In the genomic region with DNA sequence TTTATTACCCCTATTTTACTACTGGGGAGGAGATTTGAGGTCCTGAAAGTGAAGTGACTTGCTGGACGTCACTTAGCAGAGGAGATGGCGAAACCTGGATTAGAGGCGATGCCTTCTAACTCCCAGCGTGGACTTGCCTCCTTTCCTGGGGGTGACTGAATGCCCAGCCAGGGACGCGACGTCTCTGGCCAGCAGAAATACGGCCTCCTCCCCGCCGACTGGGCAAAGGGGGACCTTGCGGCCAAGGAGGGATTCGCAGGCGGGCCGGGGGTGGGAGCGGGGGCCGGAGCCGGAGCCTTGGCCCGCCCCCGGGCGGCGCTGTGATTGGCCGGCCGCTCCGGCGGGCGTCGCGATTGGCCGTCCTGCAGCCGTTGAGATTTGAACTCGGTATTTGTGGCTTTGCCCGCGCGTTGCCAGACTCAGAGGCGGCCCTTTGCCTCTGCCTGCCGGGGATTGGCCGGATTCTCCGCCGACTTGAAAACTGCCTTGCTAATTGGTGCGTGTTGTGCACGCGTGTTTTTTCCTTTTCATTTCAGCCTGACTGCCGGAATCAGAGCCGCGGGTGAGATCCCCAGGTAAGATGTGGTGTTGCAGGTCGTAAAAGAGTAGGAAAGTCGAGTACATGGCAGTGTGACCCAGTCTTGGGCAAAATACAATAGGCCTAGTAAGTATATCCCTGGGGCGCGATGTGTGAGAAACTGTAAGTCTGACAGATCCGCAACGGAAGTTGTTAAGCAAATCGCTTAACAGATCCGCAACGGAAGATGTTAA, we compare ENCODE assay signal across 8 cellular contexts. TPM values are rescaled to one million over a fixed set of nuclear protein-coding genes. Genes with fewer than 3 reads are reported as not detected.
DNase-seq lines count a peak whose midpoint lies in the region; ATAC-seq and TF ChIP-seq lines count a peak whose summit lies in the region.

Gene NCAPD2, plus strand, starts transcription at position 523 of the 771 bp plus-strand sequence. CDS start 997 bp downstream, outside the sequence.

- H3K27me3 ChIP-seq in thymus (ENCODE audit: control insufficient read depth, insufficient read depth) = no peaks in the 10 kb centered on the region

- H3K36me3 ChIP-seq in thymus (ENCODE audit: control insufficient read depth, insufficient read depth) = peaks cover 19% of the 10 kb centered on the region

- peak within 1 kb of the TSS; percentile 98 for H3K4me3 ChIP-seq in thymus (ENCODE audit: low read length)

- H3K9me3 ChIP-seq in thymus (ENCODE audit: control insufficient read depth) = no peaks in the 10 kb centered on the region

- peak; percentile 79 for ATAC-seq in HG02610 (IDR thresholded peaks at IDR 0.05; ENCODE audit: unreplicated experiment)

- peak within 1 kb of the TSS; percentile 97 for H3K27ac Mint-ChIP-seq in activated naive CD8-positive, alpha-beta T cell
- H3K27ac Mint-ChIP-seq in glutamatergic neuron (ENCODE audit: unreplicated experiment) (peak within 1 kb of the TSS; percentile 95), osteocyte (ENCODE audit: unreplicated experiment) (peak within 1 kb of the TSS; percentile 95)

- peaks cover 2% of the 10 kb centered on the region for H3K36me3 Mint-ChIP-seq in activated naive CD8-positive, alpha-beta T cell
- H3K36me3 Mint-ChIP-seq in glutamatergic neuron (ENCODE audit: unreplicated experiment) (no peaks in the 10 kb centered on the region), osteocyte (ENCODE audit: unreplicated experiment) (peaks cover 3% of the 10 kb centered on the region)

- H3K27me3 Mint-ChIP-seq in activated naive CD8-positive, alpha-beta T cell = no peaks in the 10 kb centered on the region
- H3K27me3 Mint-ChIP-seq in glutamatergic neuron (ENCODE audit: unreplicated experiment) (peaks cover 5% of the 10 kb centered on the region), osteocyte (ENCODE audit: unreplicated experiment) (no peaks in the 10 kb centered on the region)

- DNase-seq in GM10266 (ENCODE audit: extremely low spot score) (peak; percentile 96), NCI-H1092 treated with DMSO at 0.1 percent for 48 hours (lab: John Stamatoyannopoulos, UW) (peak; percentile 96), SKM-1 (lab: John Stamatoyannopoulos, UW; ENCODE audit: unreplicated experiment) (peak; percentile 39), glutamatergic neuron (peak; percentile 94), osteocyte (ENCODE audit: extremely low spot score, unreplicated experiment) (peak; percentile 98)

- H3K27ac ChIP-seq in thymus (ENCODE audit: low read depth) = peak within 1 kb of the TSS; percentile 99

- WGBS in thymus = under 1% methylated on average over 54 of the region's 54 CpGs

- peaks cover 42% of the 10 kb centered on the region for H3K4me1 Mint-ChIP-seq in activated naive CD8-positive, alpha-beta T cell (ENCODE audit: low read depth)
- H3K4me1 Mint-ChIP-seq in glutamatergic neuron (ENCODE audit: low read depth, unreplicated experiment) (peaks cover 13% of the 10 kb centered on the region), osteocyte (ENCODE audit: unreplicated experiment) (peaks cover 24% of the 10 kb centered on the region)

- H3K9me3 Mint-ChIP-seq in activated naive CD8-positive, alpha-beta T cell (ENCODE audit: low read depth) = no peaks in the 10 kb centered on the region
- peaks cover 3% of the 10 kb centered on the region for H3K9me3 Mint-ChIP-seq in glutamatergic neuron (ENCODE audit: unreplicated experiment)
- no peaks in the 10 kb centered on the region for H3K9me3 Mint-ChIP-seq in osteocyte (ENCODE audit: unreplicated experiment)

- peaks cover 22% of the 10 kb centered on the region for H3K4me1 ChIP-seq in thymus (ENCODE audit: control insufficient read depth, insufficient read depth, low read length)

- TF ChIP-seq CTCF in GM10266 (IDR thresholded peaks at IDR 0.05; ENCODE audit: control insufficient read depth, insufficient read depth, low read depth, missing control alignments) (no peak), glutamatergic neuron (IDR thresholded peaks at IDR 0.05; ENCODE audit: partially characterized antibody, unreplicated experiment) (peak; percentile 42), osteocyte (IDR thresholded peaks at IDR 0.05) (peak; percentile 28)

- H3K4me3 Mint-ChIP-seq in activated naive CD8-positive, alpha-beta T cell = peak within 1 kb of the TSS; percentile 97
- H3K4me3 Mint-ChIP-seq in glutamatergic neuron (ENCODE audit: unreplicated experiment) (peak within 1 kb of the TSS; percentile 98), osteocyte (ENCODE audit: unreplicated experiment) (peak within 1 kb of the TSS; percentile 95)

RNA-seq across cellular contexts. Expression of gene NCAPD2, which starts in this region (rescaled TPM):
- total RNA-seq in glutamatergic neuron (ENCODE audit: unreplicated experiment) (29.3 TPM), osteocyte (36.4 and 36.9 TPM in 2 replicates)
- 18.8 TPM for polyA plus RNA-seq in thymus

Comparison
In these comparisons a context has a peak if more than half of its experiments do, and no peak if none do; other contexts are left out.
1. Peak in every context shown above with its lines: DNase-seq, ATAC-seq, H3K4me3 ChIP-seq and H3K27ac ChIP-seq.
2. DNase-seq: peak in every context shown above with its lines; median percentile 98 in osteocyte; 96 in GM10266; 96 in NCI-H1092 treated with DMSO at 0.1 percent for 48 hours; 94 in glutamatergic neuron; 39 in SKM-1.